Comparison of ENCODE assay signal across 8 cellular contexts in genomic region chr11:101914737-101915426, GRCh38. TPM values are rescaled to one million over a fixed set of nuclear protein-coding genes. Genes with fewer than 3 reads are reported as not detected.
A peak's percentile ranks its signal among the peaks of the same experiment; 100 is the strongest.
DNase-seq lines count a peak whose midpoint lies in the region; ATAC-seq, FAIRE-seq and TF ChIP-seq lines count a peak whose summit lies in the region.

TSS of gene CEP126 (plus strand) at chr11:101915010. CDS start at chr11:101915285, 275 bp downstream.

- intact Hi-C loops in kidney (cut with DNase I), result no loop called here

- H3K4me1 ChIP-seq in kidney (ENCODE audit: control insufficient read depth in 1 of 2, insufficient read depth in 1 of 2, low read depth in 1 of 2, low read length in 2 of 2), result peaks cover 4 to 6% of the 10 kb centered on the region in 2 donors

- no peaks in the 10 kb centered on the region for H3K9me3 ChIP-seq in kidney (ENCODE audit: control insufficient read depth in 1 of 2, low read length in 2 of 2)

- H3K4me3 ChIP-seq in kidney (ENCODE audit: low read length in 2 of 2), result peak within 1 kb of the TSS; percentile 72 to 74

- no peaks in the 10 kb centered on the region for H3K36me3 ChIP-seq in kidney (ENCODE audit: control insufficient read depth in 1 of 2, insufficient read depth in 2 of 2, low read length in 2 of 2)

- ATAC-seq in GM18861 (IDR thresholded peaks at IDR 0.05; ENCODE audit: unreplicated experiment) (peak; percentile 98), HG03108 (IDR thresholded peaks at IDR 0.05; ENCODE audit: unreplicated experiment) (peak; percentile 100)

- peak within 1 kb of the TSS; percentile 51 to 72 for H3K9ac ChIP-seq in kidney (ENCODE audit: low read length in 2 of 2)

- peak within 1 kb of the TSS; percentile 72 to 74 for H3K27ac ChIP-seq in kidney (ENCODE audit: low read depth in 2 of 2, low read length in 2 of 2)

- peak; percentile 84 for DNase-seq in NCI-H2196 (lab: John Stamatoyannopoulos, UW; ENCODE audit: unreplicated experiment)
- peak; percentile 92 for DNase-seq in activated CD4-positive, CD25-positive, alpha-beta regulatory T cell treated with anti-CD3 and anti-CD28 coated beads, Interleukin-2, amount 50 U/mL, for 72 hours
- peak; percentile 73 to 91 for DNase-seq in cerebellar nuclear complex (lab: John Stamatoyannopoulos, UW)
- DNase-seq in kidney, result peak; percentile 98
- peak; percentile 83 to 90 for DNase-seq in stimulated activated CD4-positive, alpha-beta T cell treated with anti-CD3 and anti-CD28 coated beads, Interleukin-15, amount 100 ng/mL, for 1 hour (ENCODE audit: low read depth in 1 of 2, low spot score in 1 of 2)

- peak; percentile 47 for TF ChIP-seq CTCF in kidney (IDR thresholded peaks at IDR 0.05; ENCODE audit: borderline replicate concordance, extremely low read depth, insufficient read depth)

- FAIRE-seq in A204.1 (lab: Jason Lieb, UNC) (peak; percentile 23), kidney (lab: Jason Lieb, UNC) (no peak)

RNA-seq across cellular contexts. Expression of gene CEP126, which starts in this region (rescaled TPM):
- 5.3 TPM for total RNA-seq in kidney
- polyA plus RNA-seq in kidney (ENCODE audit: insufficient read depth, low read depth, low replicate concordance), result 5.1 TPM

Comparison
In these comparisons a context has a peak if more than half of its experiments do, and no peak if none do; other contexts are left out.
1. Peak in every context shown above with its lines: DNase-seq, ATAC-seq, H3K4me3 ChIP-seq and H3K27ac ChIP-seq.